Comparison of ENCODE assay signal across 23 cellular contexts in the genomic region with DNA sequence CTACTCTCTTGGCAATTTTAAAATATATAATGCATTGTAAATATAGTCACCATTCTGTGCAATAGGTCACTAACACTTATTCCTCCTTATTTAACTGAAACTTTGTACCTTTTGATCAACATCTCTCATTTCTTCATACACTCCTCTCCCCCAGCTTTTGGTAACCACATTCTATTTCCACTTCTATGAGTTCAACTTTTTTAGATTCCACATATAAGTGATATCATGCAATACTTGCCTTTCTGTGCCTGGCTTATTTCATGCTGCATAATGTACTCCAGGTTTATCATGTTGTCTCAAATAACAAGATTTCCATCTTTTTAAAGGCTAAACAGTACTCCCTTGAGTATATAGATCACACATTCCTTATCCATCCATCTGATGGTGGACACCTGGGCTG.
"Had no signal": no experiment of that assay in that cellular context is flagged by ENCODE, and none has a peak within 500 bp of the region (broad histone marks: within the 10 kb centered on the region; RNA-seq: fewer than 3 reads in every experiment).

No MANE protein-coding gene starts in this region.

- H3K4me3 ChIP-seq: colonic mucosa, esophagus squamous epithelium, lower lobe of right lung, ovary, psoas muscle, sigmoid colon, thoracic aorta, tibial nerve, upper lobe of left lung had no signal

- ATAC-seq: effector memory CD8-positive, alpha-beta T cell; left colon; lower lobe of right lung; naive thymus-derived CD8-positive, alpha-beta T cell; psoas muscle; stimulated activated naive B cell treated with anti-CD40 and anti-IgM and Interleukin-4, amounts not matched to agents 10 μg/mL and 1 μg/mL and 100 μg/mL, for 72 hours had no signal

- H3K27ac ChIP-seq: colonic mucosa, esophagus squamous epithelium, lower lobe of right lung, ovary, psoas muscle, sigmoid colon, thoracic aorta, tibial nerve, upper lobe of left lung had no signal

- H3K9me3 ChIP-seq: colonic mucosa, esophagus squamous epithelium, lower lobe of right lung, ovary, psoas muscle, sigmoid colon, thoracic aorta, tibial nerve, upper lobe of left lung had no signal

- H3K4me1 ChIP-seq: colonic mucosa, esophagus squamous epithelium, lower lobe of right lung, psoas muscle, sigmoid colon, tibial nerve, upper lobe of left lung had no signal

- H3K27me3 ChIP-seq: colonic mucosa, esophagus squamous epithelium, ovary, sigmoid colon, tibial nerve, upper lobe of left lung had no signal

- DNase-seq: colonic mucosa; effector memory CD8-positive, alpha-beta T cell; erythroblast; esophagus squamous epithelium; hypothalamus; immature natural killer cell; islet precursor cell; kidney glomerular epithelial cell; left colon; left ventricle myocardium superior; lower lobe of right lung; naive thymus-derived CD8-positive, alpha-beta T cell; occipital lobe; ovary; posterior cingulate gyrus; psoas muscle; sigmoid colon; stimulated activated CD4-positive, alpha-beta T cell treated with anti-CD3 and anti-CD28 coated beads, Interleukin-2, amount 100 ng/mL, for 24 hours; stimulated activated CD4-positive, alpha-beta T cell treated with anti-CD3 and anti-CD28 coated beads, Interleukin-4, amount 100 ng/mL, for 24 hours; stimulated activated naive B cell treated with anti-CD40 and anti-IgM and Interleukin-4, amounts not matched to agents 10 μg/mL and 1 μg/mL and 100 μg/mL, for 72 hours; upper lobe of left lung had no signal

- H3K36me3 ChIP-seq: colonic mucosa, esophagus squamous epithelium, lower lobe of right lung, ovary, sigmoid colon, thoracic aorta, tibial nerve, upper lobe of left lung had no signal
